17 cellular contexts compared by ENCODE assay signal in the genomic region with DNA sequence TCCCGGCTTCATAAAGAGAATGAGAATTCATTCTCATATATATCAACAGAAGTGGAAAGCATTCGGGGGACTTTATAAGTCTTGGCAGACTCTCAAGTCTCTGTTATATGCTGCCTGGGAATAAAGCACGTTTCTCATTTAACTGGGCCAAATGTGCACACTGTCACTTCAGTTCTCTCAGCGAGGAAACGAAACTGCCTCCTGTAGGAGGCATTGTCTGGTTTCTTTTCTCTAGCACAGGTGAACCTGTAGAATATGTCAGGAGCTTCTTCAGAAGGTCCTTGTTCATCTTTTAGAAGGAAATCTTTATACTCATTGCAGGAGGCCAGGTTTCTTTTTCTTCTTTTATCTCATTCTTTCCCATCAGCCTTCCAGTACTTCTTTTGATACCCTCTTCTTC.
DNase-seq lines count a peak whose midpoint lies in the region; ATAC-seq and TF ChIP-seq lines count a peak whose summit lies in the region.
"Had no signal": no experiment of that assay in that cellular context is flagged by ENCODE, and none has a peak within 500 bp of the region (broad histone marks: within the 10 kb centered on the region; RNA-seq: fewer than 3 reads in every experiment).

No MANE protein-coding gene starts in this region.

- peak in 1 of 2 experiments; percentile 14; a peak in 2 of 4 replicates for TF ChIP-seq CTCF in GM23338 (conservative IDR thresholded peaks at IDR 0.05; ENCODE audit: low read depth in 2 of 2)
- peak; percentile 5; the same call in 1 of the 2 replicates for TF ChIP-seq CTCF in MM.1S (IDR thresholded peaks at IDR 0.05; ENCODE audit: low read length)

- H3K27ac ChIP-seq in GM23338 (ENCODE audit: low read depth) (no peak overlapping the region), MM.1S (ENCODE audit: low read length) (no peak overlapping the region)
- H3K27ac ChIP-seq: 22Rv1, A549, BLaER1 had no signal

- no peaks in the 10 kb centered on the region for H3K36me3 Mint-ChIP-seq in GM23338 (ENCODE audit: low read depth)

- H3K4me3 Mint-ChIP-seq in GM23338: no peak overlapping the region
- H3K4me3 Mint-ChIP-seq: CD14-positive monocyte; CD4-positive, alpha-beta memory T cell had no signal

- ATAC-seq in Right ventricle myocardium inferior (no peak), GM23338 (no peak)
- ATAC-seq: A549 had no signal

- no peak overlapping the region for H3K9ac ChIP-seq in MM.1S (ENCODE audit: low read length)
- H3K9ac ChIP-seq: BLaER1 had no signal

- H3K27me3 Mint-ChIP-seq in GM23338 (ENCODE audit: insufficient read depth, low read depth, poor library complexity): peaks cover 2% of the 10 kb centered on the region
- H3K27me3 Mint-ChIP-seq: CD4-positive, alpha-beta memory T cell had no signal

- no peaks in the 10 kb centered on the region for H3K4me1 Mint-ChIP-seq in GM23338
- H3K4me1 Mint-ChIP-seq: CD14-positive monocyte; CD4-positive, alpha-beta memory T cell had no signal

- DNase-seq in Right ventricle myocardium inferior (ENCODE audit: missing footprints) (peak; percentile 16), cardiac septum (ENCODE audit: low spot score) (no peak), GM23338 (ENCODE audit: low spot score) (no peak), MM.1S (peak; percentile 58), NCI-H187 (lab: John Stamatoyannopoulos, UW) (no peak), MG63 (no peak)
- no peak for DNase-seq in stimulated activated CD4-positive, alpha-beta T cell treated with anti-CD3 and anti-CD28 coated beads, Interleukin-4, amount 100 ng/mL, for 4 hours
- DNase-seq: CD4-positive, alpha-beta memory T cell; DMS153; DMS79; GDM1; KG1 had no signal

- H2AFZ ChIP-seq in GM23338 (0 out of 2 replicates have a peak overlapping the region, but pooled peaks have one; percentile 45), MM.1S (ENCODE audit: low read length) (no peak overlapping the region)

- H3F3A ChIP-seq in GM23338 (replicated peaks; ENCODE audit: low read depth) (no peaks in the 10 kb centered on the region), MM.1S (ENCODE audit: insufficient read depth, low read length) (no peaks in the 10 kb centered on the region)

- no peak overlapping the region for H3K4me3 ChIP-seq in GM23338
- no peak overlapping the region for H3K4me3 ChIP-seq in MM.1S (ENCODE audit: low read length)
- no peak overlapping the region for H3K4me3 ChIP-seq in MG63
- H3K4me3 ChIP-seq: A549, BLaER1, HAP-1 had no signal

- H3K36me3 ChIP-seq in GM23338 (ENCODE audit: insufficient read depth) (no peaks in the 10 kb centered on the region), MM.1S (replicated peaks; ENCODE audit: insufficient read depth, low read length) (no peaks in the 10 kb centered on the region), MG63 (no peaks in the 10 kb centered on the region; the same call in 1 of the 2 replicates)
- H3K36me3 ChIP-seq: BLaER1, HAP-1 had no signal

- no peaks in the 10 kb centered on the region for H3K9me3 Mint-ChIP-seq in GM23338
- H3K9me3 Mint-ChIP-seq: CD14-positive monocyte; CD4-positive, alpha-beta memory T cell had no signal

- H3K9me3 ChIP-seq in MM.1S (replicated peaks; ENCODE audit: insufficient read depth, low read length) (no peaks in the 10 kb centered on the region), MG63 (no peaks in the 10 kb centered on the region)
- H3K9me3 ChIP-seq: A549, BLaER1, HAP-1 had no signal

- intact Hi-C loops in Right ventricle myocardium inferior (cut with DNase I): no loop called here
- intact Hi-C loops in cardiac septum (cut with DNase I): no loop called here

- H4K20me1 ChIP-seq in GM23338 (replicated peaks; ENCODE audit: insufficient read depth) (no peaks in the 10 kb centered on the region), MM.1S (ENCODE audit: insufficient read depth, low read length) (no peaks in the 10 kb centered on the region)
- H4K20me1 ChIP-seq: BLaER1 had no signal

- H3K9me2 ChIP-seq in GM23338 (ENCODE audit: insufficient read depth): no peaks in the 10 kb centered on the region
- H3K9me2 ChIP-seq in MM.1S (replicated peaks; ENCODE audit: insufficient read depth, low read length): no peaks in the 10 kb centered on the region

- H3K4me2 ChIP-seq in GM23338 (no peak overlapping the region), MM.1S (ENCODE audit: low read depth, low read length) (peak overlapping the region; percentile 65)
- H3K4me2 ChIP-seq: A549, BLaER1 had no signal

- H3K4me1 ChIP-seq in GM23338 (ENCODE audit: insufficient read depth) (peaks cover 5% of the 10 kb centered on the region; the same call in 1 of the 2 replicates), MM.1S (ENCODE audit: low read length) (0 out of 2 replicates have a peak, but pooled peaks cover 6% of the 10 kb centered on the region)

- H3K79me2 ChIP-seq in GM23338 (replicated peaks; ENCODE audit: insufficient read depth): no peaks in the 10 kb centered on the region
- H3K79me2 ChIP-seq in MM.1S (ENCODE audit: low read length): no peaks in the 10 kb centered on the region

- no peak overlapping the region for H3K27ac Mint-ChIP-seq in GM23338

- H3K27me3 ChIP-seq in GM23338 (ENCODE audit: insufficient read depth) (no peaks in the 10 kb centered on the region), MM.1S (replicated peaks; ENCODE audit: insufficient read depth, low read length) (no peaks in the 10 kb centered on the region), MG63 (no peaks in the 10 kb centered on the region)
- H3K27me3 ChIP-seq: BLaER1 had no signal

TF ChIP-seq in GM23338, 12 proteins besides CTCF, POLR2A, EP300 and RAD21 (continues in another document):
- TF ChIP-seq STAT1 (IDR thresholded peaks at IDR 0.05; ENCODE audit: unreplicated experiment) (no peak), POLR2AphosphoS5 (IDR thresholded peaks at IDR 0.05; ENCODE audit: low read depth) (no peak), CREB1 (CRISPR knock-in tag; IDR thresholded peaks at IDR 0.05; ENCODE audit: low read depth) (no peak), ZNF114 (CRISPR knock-in tag; IDR thresholded peaks at IDR 0.05) (no peak), ZNF331 (CRISPR knock-in tag; IDR thresholded peaks at IDR 0.05; ENCODE audit: low read depth) (no peak)
- TF ChIP-seq, protein P1, sequence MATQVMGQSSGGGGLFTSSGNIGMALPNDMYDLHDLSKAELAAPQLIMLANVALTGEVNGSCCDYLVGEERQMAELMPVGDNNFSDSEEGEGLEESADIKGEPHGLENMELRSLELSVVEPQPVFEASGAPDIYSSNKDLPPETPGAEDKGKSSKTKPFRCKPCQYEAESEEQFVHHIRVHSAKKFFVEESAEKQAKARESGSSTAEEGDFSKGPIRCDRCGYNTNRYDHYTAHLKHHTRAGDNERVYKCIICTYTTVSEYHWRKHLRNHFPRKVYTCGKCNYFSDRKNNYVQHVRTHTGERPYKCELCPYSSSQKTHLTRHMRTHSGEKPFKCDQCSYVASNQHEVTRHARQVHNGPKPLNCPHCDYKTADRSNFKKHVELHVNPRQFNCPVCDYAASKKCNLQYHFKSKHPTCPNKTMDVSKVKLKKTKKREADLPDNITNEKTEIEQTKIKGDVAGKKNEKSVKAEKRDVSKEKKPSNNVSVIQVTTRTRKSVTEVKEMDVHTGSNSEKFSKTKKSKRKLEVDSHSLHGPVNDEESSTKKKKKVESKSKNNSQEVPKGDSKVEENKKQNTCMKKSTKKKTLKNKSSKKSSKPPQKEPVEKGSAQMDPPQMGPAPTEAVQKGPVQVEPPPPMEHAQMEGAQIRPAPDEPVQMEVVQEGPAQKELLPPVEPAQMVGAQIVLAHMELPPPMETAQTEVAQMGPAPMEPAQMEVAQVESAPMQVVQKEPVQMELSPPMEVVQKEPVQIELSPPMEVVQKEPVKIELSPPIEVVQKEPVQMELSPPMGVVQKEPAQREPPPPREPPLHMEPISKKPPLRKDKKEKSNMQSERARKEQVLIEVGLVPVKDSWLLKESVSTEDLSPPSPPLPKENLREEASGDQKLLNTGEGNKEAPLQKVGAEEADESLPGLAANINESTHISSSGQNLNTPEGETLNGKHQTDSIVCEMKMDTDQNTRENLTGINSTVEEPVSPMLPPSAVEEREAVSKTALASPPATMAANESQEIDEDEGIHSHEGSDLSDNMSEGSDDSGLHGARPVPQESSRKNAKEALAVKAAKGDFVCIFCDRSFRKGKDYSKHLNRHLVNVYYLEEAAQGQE (IDR thresholded peaks at IDR 0.05; ENCODE audit: unreplicated experiment): no peak
- TF ChIP-seq, protein P2, sequence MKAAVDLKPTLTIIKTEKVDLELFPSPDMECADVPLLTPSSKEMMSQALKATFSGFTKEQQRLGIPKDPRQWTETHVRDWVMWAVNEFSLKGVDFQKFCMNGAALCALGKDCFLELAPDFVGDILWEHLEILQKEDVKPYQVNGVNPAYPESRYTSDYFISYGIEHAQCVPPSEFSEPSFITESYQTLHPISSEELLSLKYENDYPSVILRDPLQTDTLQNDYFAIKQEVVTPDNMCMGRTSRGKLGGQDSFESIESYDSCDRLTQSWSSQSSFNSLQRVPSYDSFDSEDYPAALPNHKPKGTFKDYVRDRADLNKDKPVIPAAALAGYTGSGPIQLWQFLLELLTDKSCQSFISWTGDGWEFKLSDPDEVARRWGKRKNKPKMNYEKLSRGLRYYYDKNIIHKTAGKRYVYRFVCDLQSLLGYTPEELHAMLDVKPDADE (IDR thresholded peaks at IDR 0.05): no peak

Comparison
In these comparisons a context has a peak if more than half of its experiments do, and no peak if none do; other contexts are left out.
1. DNase-seq: peak in Right ventricle myocardium inferior (single experiment) and MM.1S (single experiment); none in cardiac septum (single experiment), GM23338 (single experiment), NCI-H187 (0 of 2), stimulated activated CD4-positive, alpha-beta T cell treated with anti-CD3 and anti-CD28 coated beads, Interleukin-4, amount 100 ng/mL, for 4 hours (0 of 2) and MG63 (single experiment).